16 cellular contexts compared by ENCODE assay signal in the genomic region with DNA sequence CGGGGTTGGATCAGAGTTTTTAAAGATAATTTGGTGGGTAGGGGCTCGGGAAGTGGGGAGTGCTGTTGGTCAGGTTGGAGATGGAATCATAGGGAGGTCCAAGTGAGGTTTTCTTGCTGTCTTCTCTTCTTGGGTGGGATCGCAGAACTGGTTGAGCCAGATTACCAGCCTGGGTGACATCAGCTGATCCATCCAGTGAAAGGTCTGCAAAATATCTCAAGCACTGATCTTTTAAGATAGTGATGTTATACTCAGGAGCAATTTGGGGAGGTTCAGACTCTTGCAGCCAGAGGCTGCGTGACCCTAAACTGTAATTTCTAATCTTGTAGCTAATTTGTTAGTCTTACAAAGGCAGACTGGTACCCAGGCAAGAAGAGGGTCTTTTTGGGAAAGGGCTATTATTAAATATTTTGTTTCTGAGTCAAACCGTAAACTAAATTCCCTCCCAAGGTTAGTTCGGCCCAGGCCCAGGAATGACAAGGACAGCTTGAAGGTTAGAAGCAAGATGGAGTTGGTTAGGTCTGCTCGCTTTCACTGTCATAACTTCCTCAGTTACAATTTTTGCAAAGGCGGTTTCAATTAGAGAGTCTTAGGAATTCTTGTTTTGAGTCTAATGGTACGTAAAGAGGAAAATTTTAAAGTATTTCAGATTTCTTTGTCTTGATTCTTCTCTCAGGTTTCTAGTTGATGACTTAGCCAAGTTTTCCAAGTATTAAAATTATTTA. TPM values are rescaled to one million over a fixed set of nuclear protein-coding genes. Genes with fewer than 3 reads are reported as not detected.
DNase-seq lines count a peak whose midpoint lies in the region; ATAC-seq, FAIRE-seq and TF ChIP-seq lines count a peak whose summit lies in the region.
"Had no signal": no experiment of that assay in that cellular context is flagged by ENCODE, and none has a peak within 500 bp of the region (broad histone marks: within the 10 kb centered on the region; RNA-seq: fewer than 3 reads in every experiment).

No MANE protein-coding gene starts in this region.

- H3K79me2 ChIP-seq in GM23338 (replicated peaks; ENCODE audit: insufficient read depth) (peaks cover 89% of the 10 kb centered on the region), K562 (ENCODE audit: control insufficient read depth, insufficient read depth, low read length) (peaks cover 71% of the 10 kb centered on the region)

- intact Hi-C loops in Caco-2 (cut with micrococcal nuclease; ENCODE audit: unreplicated experiment), result no loop called here
- intact Hi-C loops in K562 (cut with micrococcal nuclease), result no loop called here
- intact Hi-C loops in naive thymus-derived CD4-positive, alpha-beta T cell (cut with micrococcal nuclease), result loop anchor here in 1 of 2 donors (2.0 kb wide), 1 partner anchor 14 kb away; no protein-coding TSS in a partner anchor

- H3K27ac Mint-ChIP-seq in Caco-2 (ENCODE audit: unreplicated experiment), result peak overlapping the region; percentile 23
- peak overlapping the region; percentile 89 for H3K27ac Mint-ChIP-seq in GM23338
- peak overlapping the region in 6 of 9 donors; percentile 23 to 68 (median 54) for H3K27ac Mint-ChIP-seq in naive thymus-derived CD4-positive, alpha-beta T cell

- 84% methylated on average over 9 of the region's 9 CpGs for WGBS in K562 (ENCODE audit: insufficient coverage, low coverage, missing lambda C conversion rate)

- no peaks in the 10 kb centered on the region for H3F3A ChIP-seq in GM23338 (replicated peaks; ENCODE audit: low read depth)

- H3K4me3 Mint-ChIP-seq in Caco-2 (ENCODE audit: unreplicated experiment) (no peak overlapping the region), GM23338 (peak overlapping the region; percentile 5; the same call in 1 of the 3 replicates)
- no peak overlapping the region for H3K4me3 Mint-ChIP-seq in naive thymus-derived CD4-positive, alpha-beta T cell
- H3K4me3 Mint-ChIP-seq: B cell; CD4-positive, alpha-beta memory T cell had no signal

- no peak overlapping the region for H3K9ac ChIP-seq in K562 (ENCODE audit: insufficient read depth in 1 of 2, low read depth in 2 of 2, low read length in 2 of 2)

- no peak for TF ChIP-seq CTCF in Caco-2 (IDR thresholded peaks at IDR 0.05; ENCODE audit: insufficient read depth in 1 of 2, low read depth in 1 of 2, low read length in 1 of 2, severe bottlenecking in 1 of 2, unreplicated experiment in 1 of 2)
- TF ChIP-seq CTCF in GM23338 (conservative IDR thresholded peaks at IDR 0.05; ENCODE audit: low read depth in 2 of 2), result no peak
- no peak for TF ChIP-seq CTCF in K562 (IDR thresholded peaks at IDR 0.05 in 2 of 3, conservative IDR thresholded peaks at IDR 0.05 in 1 of 3; ENCODE audit: insufficient read depth in 2 of 3, low read depth in 1 of 3, low read length in 3 of 3)

- H3K27ac ChIP-seq in GM23338 (ENCODE audit: low read depth) (0 out of 2 replicates have a peak overlapping the region, but pooled peaks have one; percentile 14), K562 (ENCODE audit: extremely low read depth, low read depth, low read length) (no peak overlapping the region)
- H3K27ac ChIP-seq in naive thymus-derived CD4-positive, alpha-beta T cell (ENCODE audit: low read depth, low read length), result no peak overlapping the region
- H3K27ac ChIP-seq: SJSA1 had no signal

- H3K4me1 ChIP-seq in Caco-2 (peaks cover 17% of the 10 kb centered on the region), GM23338 (ENCODE audit: insufficient read depth) (peaks cover 16% of the 10 kb centered on the region), K562 (replicated peaks in 1 of 2; ENCODE audit: control insufficient read depth in 2 of 2, insufficient read depth in 2 of 2, low read length in 2 of 2) (no peaks in the 10 kb centered on the region; a peak in 2 of 5 replicates)
- H3K4me1 ChIP-seq in naive thymus-derived CD4-positive, alpha-beta T cell (ENCODE audit: control insufficient read depth in 2 of 2, insufficient read depth in 2 of 2, low read length in 2 of 2), result no peaks in the 10 kb centered on the region
- H3K4me1 ChIP-seq: SJSA1 had no signal

- ATAC-seq in GM23338, result no peak; the same call in 2 of the 3 replicates
- no peak; the same call in 2 of the 3 replicates for ATAC-seq in K562
- ATAC-seq in naive thymus-derived CD4-positive, alpha-beta T cell, result no peak
- ATAC-seq in GM19324 (IDR thresholded peaks at IDR 0.05; ENCODE audit: low FRiP score, unreplicated experiment), result no peak
- no peak for ATAC-seq in HG03442 (IDR thresholded peaks at IDR 0.05; ENCODE audit: unreplicated experiment)

- H3K4me2 ChIP-seq in GM23338 (no peak overlapping the region), K562 (ENCODE audit: insufficient read depth, low read length) (no peak overlapping the region)

- in situ Hi-C loops in K562 (cut with MboI), result no loop called here

- H3K4me1 Mint-ChIP-seq in Caco-2 (ENCODE audit: low read depth, unreplicated experiment), result peaks cover 10% of the 10 kb centered on the region
- peaks cover 31% of the 10 kb centered on the region for H3K4me1 Mint-ChIP-seq in GM23338
- peaks cover 13 to 67% (median 45%) of the 10 kb centered on the region in 7 donors for H3K4me1 Mint-ChIP-seq in naive thymus-derived CD4-positive, alpha-beta T cell

- CTCF ChIA-PET in Caco-2 (lab: Charles Lee) (no interaction called here), K562 (lab: Yijun Ruan, JAX; ENCODE audit: low intra/inter-chr PET ratio) (no interaction called here)
- CTCF ChIA-PET in naive thymus-derived CD4-positive, alpha-beta T cell (lab: Charles Lee), result no interaction called here

- no peak for TF ChIP-seq EP300 in K562 (IDR thresholded peaks at IDR 0.05; ENCODE audit: low read length)

- DNase-seq in Caco-2 (peak in 1 of 2 experiments; percentile 33), GM23338 (ENCODE audit: low spot score) (no peak), K562 (ENCODE audit: extremely low read depth in 1 of 4, low spot score in 3 of 4) (no peak), HT-29 (ENCODE audit: low spot score) (no peak)
- DNase-seq in naive thymus-derived CD4-positive, alpha-beta T cell, result no peak
- DNase-seq: ACHN; CD4-positive, alpha-beta memory T cell; H7; MV-4-11; NCI-H1436 treated with DMSO at 0.1 percent for 48 hours; NCI-H2081 treated with DMSO at 0.1 percent for 48 hours; NCI-H524 treated with DMSO at 0.1 percent for 48 hours had no signal

- FAIRE-seq in K562 (lab: Jason Lieb, UNC), result no peak

- H3K4me3 ChIP-seq in Caco-2 (ENCODE audit: low read depth, low read length) (no peak overlapping the region), GM23338 (no peak overlapping the region), K562 (no peak overlapping the region)
- H3K4me3 ChIP-seq in naive thymus-derived CD4-positive, alpha-beta T cell (ENCODE audit: low read length), result no peak overlapping the region
- H3K4me3 ChIP-seq: SJSA1 had no signal

- H4K20me1 ChIP-seq in GM23338 (replicated peaks; ENCODE audit: insufficient read depth), result peaks cover 5% of the 10 kb centered on the region; the same call in 1 of the 2 replicates
- no peaks in the 10 kb centered on the region for H4K20me1 ChIP-seq in K562 (replicated peaks; ENCODE audit: control insufficient read depth, insufficient read depth, low read length)

- POLR2A ChIA-PET in Caco-2 (lab: Charles Lee), result no interaction called here
- POLR2A ChIA-PET in K562 (lab: Yijun Ruan, JAX), result interaction anchor here (1.2 kb wide), 1 partner anchor 18 kb away, joined by 3 read pairs; no protein-coding TSS in a partner anchor
- POLR2A ChIA-PET in naive thymus-derived CD4-positive, alpha-beta T cell (lab: Charles Lee), result no interaction called here

- H3K36me3 ChIP-seq in Caco-2 (ENCODE audit: control insufficient read depth, insufficient read depth, low read length), result no peaks in the 10 kb centered on the region; the same call in 1 of the 2 replicates
- H3K36me3 ChIP-seq in GM23338 (ENCODE audit: insufficient read depth), result no peaks in the 10 kb centered on the region; the same call in 1 of the 2 replicates
- H3K36me3 ChIP-seq in K562 (ENCODE audit: control insufficient read depth, insufficient read depth, low read length), result peaks cover 54% of the 10 kb centered on the region; the same call in 2 of the 3 replicates
- H3K36me3 ChIP-seq in naive thymus-derived CD4-positive, alpha-beta T cell (ENCODE audit: control insufficient read depth in 2 of 3, insufficient read depth in 3 of 3, low read length in 3 of 3), result peaks cover 0 to 4% (median 0%) of the 10 kb centered on the region in 3 experiments

- peaks cover 28% of the 10 kb centered on the region for H3K36me3 Mint-ChIP-seq in Caco-2 (ENCODE audit: insufficient read depth, unreplicated experiment)
- H3K36me3 Mint-ChIP-seq in GM23338 (ENCODE audit: low read depth), result peaks cover 25% of the 10 kb centered on the region; the same call in 2 of the 3 replicates
- H3K36me3 Mint-ChIP-seq in naive thymus-derived CD4-positive, alpha-beta T cell, result peaks cover under 1 to 36% (median 21%) of the 10 kb centered on the region in 5 donors

- BruUV-seq in Caco-2 (replicated peaks; lab: Mats Ljungman, UMichigan) (no TSS peak), K562 (replicated peaks; lab: Mats Ljungman, UMichigan) (no TSS peak)

- TF ChIP-seq POLR2A in K562 (conservative IDR thresholded peaks at IDR 0.05), result no peak

- H3K9me3 ChIP-seq in Caco-2, result no peaks in the 10 kb centered on the region
- H3K9me3 ChIP-seq in K562 (replicated peaks; ENCODE audit: control insufficient read depth, insufficient read depth, low read depth, low read length), result no peaks in the 10 kb centered on the region
- no peaks in the 10 kb centered on the region for H3K9me3 ChIP-seq in naive thymus-derived CD4-positive, alpha-beta T cell (ENCODE audit: control insufficient read depth in 2 of 3, low read length in 3 of 3)
- H3K9me3 ChIP-seq: SJSA1 had no signal

- H3K27me3 ChIP-seq in Caco-2 (replicated peaks; ENCODE audit: control insufficient read depth, insufficient read depth, low read length) (no peaks in the 10 kb centered on the region), GM23338 (ENCODE audit: insufficient read depth) (no peaks in the 10 kb centered on the region), K562 (ENCODE audit: control insufficient read depth in 2 of 2, insufficient read depth in 2 of 2, low read length in 2 of 2) (no peaks in the 10 kb centered on the region)
- no peaks in the 10 kb centered on the region for H3K27me3 ChIP-seq in naive thymus-derived CD4-positive, alpha-beta T cell (ENCODE audit: control insufficient read depth in 2 of 2, insufficient read depth in 2 of 2, low read length in 2 of 2)
- H3K27me3 ChIP-seq: SJSA1 had no signal

- H3K9me3 Mint-ChIP-seq in Caco-2 (ENCODE audit: unreplicated experiment) (no peaks in the 10 kb centered on the region), GM23338 (no peaks in the 10 kb centered on the region)
- no peaks in the 10 kb centered on the region for H3K9me3 Mint-ChIP-seq in naive thymus-derived CD4-positive, alpha-beta T cell
- H3K9me3 Mint-ChIP-seq: CD4-positive, alpha-beta memory T cell had no signal

- TF ChIP-seq RAD21 in K562 (CRISPR knock-in tag; conservative IDR thresholded peaks at IDR 0.05 in 1 of 2, IDR thresholded peaks at IDR 0.05 in 1 of 2), result no peak

- H2AFZ ChIP-seq in GM23338 (no peak overlapping the region), K562 (ENCODE audit: low read depth, low read length) (no peak overlapping the region)

- H3K27me3 Mint-ChIP-seq in Caco-2 (ENCODE audit: insufficient read depth, unreplicated experiment) (no peaks in the 10 kb centered on the region), GM23338 (ENCODE audit: insufficient read depth, low read depth, poor library complexity) (no peaks in the 10 kb centered on the region)
- H3K27me3 Mint-ChIP-seq in naive thymus-derived CD4-positive, alpha-beta T cell, result no peaks in the 10 kb centered on the region
- H3K27me3 Mint-ChIP-seq: B cell; CD4-positive, alpha-beta memory T cell had no signal

- no peaks in the 10 kb centered on the region for H3K9me2 ChIP-seq in GM23338 (ENCODE audit: insufficient read depth)

- H3K9me1 ChIP-seq in K562 (ENCODE audit: control insufficient read depth, insufficient read depth, low read length), result no peaks in the 10 kb centered on the region

RNA-seq across cellular contexts. Expression of gene SCAF8, which starts 53.1 kb away (rescaled TPM):
- total RNA-seq in Caco-2 (2022) (45.2 and 45.9 TPM in 2 replicates), K562 (2014; rRNA removed) (20.3 and 25.3 TPM in 2 replicates), K562 (2014; rRNA removed; fragmentation: Illumina TruSeq; extraction: Trizol) (35.7 and 41.5 TPM in 2 replicates), K562 (2015; rRNA removed; fragmentation: Illumina TruSeq; extraction: Trizol) (37.0 and 38.5 TPM in 2 replicates), K562 (2021) (38.6 and 46.6 TPM in 2 replicates)
- total RNA-seq in GM23338 (2014; rRNA removed; shearing (Covaris generic)), result 37.9 and 40.8 TPM in 2 replicates
- polyA plus RNA-seq in GM23338 (2016; fragmentation: Nextera tagmentation; extraction: Ambion mirVana) (12.8 and 13.8 TPM in 2 replicates), K562 (2011; rRNA removed) (22.0 and 23.2 TPM in 2 replicates), K562 (2014; fragmentation: Illumina TruSeq; extraction: Trizol) (36.0 and 41.1 TPM in 2 replicates), K562 (2014; fragmentation: Nextera tagmentation; extraction: Ambion mirVana) (10 to 100 TPM; 10.5 to 11.8 TPM), K562 (2014; rRNA removed) (18.5 and 19.4 TPM in 2 replicates)
- 29.7 and 106 TPM in 2 replicates for total RNA-seq in K562 (2011; cell fraction: chromatin; rRNA removed; ENCODE audit: low replicate concordance)
- total RNA-seq in K562 (2011; cell fraction: nucleolus; rRNA removed), result 18.2 and 25.1 TPM in 2 replicates
- 34.6 and 37.3 TPM in 2 replicates for total RNA-seq in K562 (2011; cell fraction: nucleoplasm; rRNA removed)
- 13.9 and 18.5 TPM in 2 replicates for polyA plus RNA-seq in K562 (2011; cell fraction: cytosol; rRNA removed)
- 27.6 and 28.9 TPM in 2 replicates for polyA plus RNA-seq in K562 (2011; cell fraction: nucleus; rRNA removed)
- 21.6 and 23.1 TPM in 2 replicates for polyA plus RNA-seq in K562 (2012)
- 55.1 and 69.3 TPM in 2 replicates for polyA minus RNA-seq in K562 (2011; rRNA and poly(A)+ RNA removed)
- polyA minus RNA-seq in K562 (2011; cell fraction: cytosol; rRNA and poly(A)+ RNA removed), result 27.5 and 32.1 TPM in 2 replicates
- 29.2 and 48.1 TPM in 2 replicates for polyA minus RNA-seq in K562 (2011; cell fraction: nucleus; rRNA and poly(A)+ RNA removed)
- total RNA-seq in naive thymus-derived CD4-positive, alpha-beta T cell, result 10 to 100 TPM; 41.1 to 69.2 (median 54.9) TPM
- 10 to 100 TPM; 12.4 to 23.1 TPM for polyA plus RNA-seq in naive thymus-derived CD4-positive, alpha-beta T cell
- 12.8 and 16.1 TPM in 2 replicates for total RNA-seq in HT-29 (2014; rRNA removed; shearing (Covaris generic))

Comparison
In these comparisons a context has a peak if more than half of its experiments do, and no peak if none do; other contexts are left out.
1. H3K27ac Mint-ChIP-seq: peak in every context shown above with its lines; median percentile 89 in GM23338; 54 in naive thymus-derived CD4-positive, alpha-beta T cell; 23 in Caco-2.